Comparison of ENCODE assay signal across 12 cellular contexts in genomic region chr13:68810660-68811059, GRCh38.
DNase-seq lines count a peak whose midpoint lies in the region; TF ChIP-seq lines count a peak whose summit lies in the region.
"Had no signal": no experiment of that assay in that cellular context is flagged by ENCODE, and none has a peak within 500 bp of the region (broad histone marks: within the 10 kb centered on the region; RNA-seq: fewer than 3 reads in every experiment).

No MANE protein-coding gene starts in this region.

- H3K36me3 Mint-ChIP-seq in chondrocyte (ENCODE audit: low read depth), result no peaks in the 10 kb centered on the region
- H3K36me3 Mint-ChIP-seq: naive thymus-derived CD8-positive, alpha-beta T cell had no signal

- peak; percentile 45 for TF ChIP-seq CTCF in chondrocyte (IDR thresholded peaks at IDR 0.05)

- in situ Hi-C loops in ACHN (cut with HindIII; ENCODE audit: low pct_ligation_motif_present, low pct_unique_long_range_greater_than_20kb, low sequenced_read_pairs), result no loop called here

- no peaks in the 10 kb centered on the region for H3K4me1 Mint-ChIP-seq in chondrocyte (ENCODE audit: low read depth)
- H3K4me1 Mint-ChIP-seq: naive thymus-derived CD8-positive, alpha-beta T cell had no signal

- H3K9me3 Mint-ChIP-seq in chondrocyte (ENCODE audit: low read depth), result no peaks in the 10 kb centered on the region
- H3K9me3 Mint-ChIP-seq: dendritic cell treated with granulocyte-macrophage colony-stimulating factor and Interleukin-4, amounts not matched to agents 40 ng/mL and 50 ng/mL, for 4 days had no signal

- DNase-seq in ACHN, result peak; percentile 6
- peak; percentile 1 for DNase-seq in H4 (ENCODE audit: low spot score)
- DNase-seq in NCI-H748 treated with DMSO at 0.1 percent for 48 hours (lab: John Stamatoyannopoulos, UW), result peak; percentile 26
- DNase-seq in chondrocyte (ENCODE audit: low spot score), result no peak
- DNase-seq in HUDEP-2 (lab: John Stamatoyannopoulos, UW; ENCODE audit: unreplicated experiment in 76 of 76), result no peak
- no peak for DNase-seq in D341Med (ENCODE audit: low spot score)
- no peak for DNase-seq in activated CD8-positive, alpha-beta memory T cell treated with anti-CD3 and anti-CD28 coated beads, Interleukin-2, amount 50 U/mL, for 48 hours
- DNase-seq in activated CD4-positive, alpha-beta T cell treated with anti-CD3 and anti-CD28 coated beads, Interleukin-2, amount 50 U/mL, for 4 hours, result no peak
- DNase-seq: naive thymus-derived CD8-positive, alpha-beta T cell; NCI-H187; Peyer's patch had no signal

- no peak overlapping the region for H3K27ac Mint-ChIP-seq in chondrocyte (ENCODE audit: unreplicated experiment)
- H3K27ac Mint-ChIP-seq: dendritic cell treated with granulocyte-macrophage colony-stimulating factor and Interleukin-4, amounts not matched to agents 40 ng/mL and 50 ng/mL, for 4 days; naive thymus-derived CD8-positive, alpha-beta T cell had no signal

- no peaks in the 10 kb centered on the region for H3K27me3 Mint-ChIP-seq in chondrocyte (ENCODE audit: low read depth)
- H3K27me3 Mint-ChIP-seq: dendritic cell treated with granulocyte-macrophage colony-stimulating factor and Interleukin-4, amounts not matched to agents 40 ng/mL and 50 ng/mL, for 4 days; naive thymus-derived CD8-positive, alpha-beta T cell had no signal

- no peak overlapping the region for H3K4me3 Mint-ChIP-seq in chondrocyte (ENCODE audit: unreplicated experiment)
- H3K4me3 Mint-ChIP-seq: dendritic cell treated with granulocyte-macrophage colony-stimulating factor and Interleukin-4, amounts not matched to agents 40 ng/mL and 50 ng/mL, for 4 days; naive thymus-derived CD8-positive, alpha-beta T cell had no signal

Comparison
In these comparisons a context has a peak if more than half of its experiments do, and no peak if none do; other contexts are left out.
1. DNase-seq: peak in ACHN (single experiment), H4 (single experiment) and NCI-H748 treated with DMSO at 0.1 percent for 48 hours (single experiment); none in chondrocyte (single experiment), HUDEP-2 (0 of 76), D341Med (single experiment), activated CD8-positive, alpha-beta memory T cell treated with anti-CD3 and anti-CD28 coated beads, Interleukin-2, amount 50 U/mL, for 48 hours (single experiment) and activated CD4-positive, alpha-beta T cell treated with anti-CD3 and anti-CD28 coated beads, Interleukin-2, amount 50 U/mL, for 4 hours (0 of 2).